In genomic region chr10:88979603-88980002, GRCh38 we compare ENCODE assay signal across 20 cellular contexts. TPM values are rescaled to one million over a fixed set of nuclear protein-coding genes. Genes with fewer than 3 reads are reported as not detected.
DNase-seq lines count a peak whose midpoint lies in the region; ATAC-seq, FAIRE-seq and TF ChIP-seq lines count a peak whose summit lies in the region.
"Had no signal": no experiment of that assay in that cellular context is flagged by ENCODE, and none has a peak within 500 bp of the region (broad histone marks: within the 10 kb centered on the region; RNA-seq: fewer than 3 reads in every experiment).

No MANE protein-coding gene starts in this region.

- WGBS in testis, 2 donors = 72 to 74% methylated on average over 4 of the region's 4 CpGs

- H3K4me3 Mint-ChIP-seq in astrocyte (ENCODE audit: unreplicated experiment) = no peak overlapping the region
- H3K4me3 Mint-ChIP-seq: activated CD8-positive, alpha-beta T cell treated with anti-CD3 and anti-CD28 coated beads for 36 hours; activated T-cell treated with anti-CD3 and anti-CD28 coated beads, Interleukin-2, amount 50 U/mL, for 4 hours; H9; type B pancreatic cell had no signal

- no peaks in the 10 kb centered on the region for H3K27me3 ChIP-seq in HCT116 (ENCODE audit: insufficient read depth, low read length)
- H3K27me3 ChIP-seq in astrocyte (ENCODE audit: insufficient read depth, low read length) = no peaks in the 10 kb centered on the region
- no peaks in the 10 kb centered on the region for H3K27me3 ChIP-seq in mucosa of rectum (ENCODE audit: control insufficient read depth in 2 of 2, insufficient read depth in 2 of 2, low read length in 2 of 2)
- no peaks in the 10 kb centered on the region for H3K27me3 ChIP-seq in testis

- intact Hi-C loops in HCT116 (cut with micrococcal nuclease) (no loop called here), testis (cut with DNase I; ENCODE audit: low total_unique reads) (no loop called here)

- no peaks in the 10 kb centered on the region for H3K27me3 Mint-ChIP-seq in astrocyte (ENCODE audit: low read depth, unreplicated experiment)
- H3K27me3 Mint-ChIP-seq: activated CD8-positive, alpha-beta T cell treated with anti-CD3 and anti-CD28 coated beads for 36 hours; CD4-positive, alpha-beta memory T cell; type B pancreatic cell had no signal

- BruUV-seq in HCT116 (replicated peaks; lab: Mats Ljungman, UMichigan) = no TSS peak

- H3K9me3 ChIP-seq in HCT116 (ENCODE audit: control insufficient read depth in 1 of 2, insufficient read depth in 1 of 2, low read depth in 1 of 2, low read length in 2 of 2) = no peaks in the 10 kb centered on the region
- no peaks in the 10 kb centered on the region for H3K9me3 ChIP-seq in astrocyte (ENCODE audit: insufficient read depth, low read depth, low read length)
- no peaks in the 10 kb centered on the region for H3K9me3 ChIP-seq in mucosa of rectum (ENCODE audit: control insufficient read depth in 2 of 2, low read length in 2 of 2)
- no peaks in the 10 kb centered on the region for H3K9me3 ChIP-seq in testis

- no peak overlapping the region for H2AFZ ChIP-seq in HCT116 (ENCODE audit: low read depth, low read length, poor library complexity, severe bottlenecking)
- H2AFZ ChIP-seq in astrocyte (ENCODE audit: low read depth, low read length) = no peak overlapping the region

- H3K36me3 ChIP-seq in HCT116 (ENCODE audit: control insufficient read depth in 1 of 2, insufficient read depth in 2 of 2, low read length in 2 of 2) (no peaks in the 10 kb centered on the region), astrocyte (ENCODE audit: insufficient read depth, low read length) (no peaks in the 10 kb centered on the region), mucosa of rectum (ENCODE audit: control insufficient read depth in 2 of 2, insufficient read depth in 2 of 2, low read length in 2 of 2) (no peaks in the 10 kb centered on the region), testis (ENCODE audit: low read depth, missing control alignments) (no peaks in the 10 kb centered on the region)

- no peak overlapping the region for H3K4me3 ChIP-seq in HCT116 (replicated peaks in 1 of 2; ENCODE audit: low read depth in 1 of 2, low read length in 2 of 2)
- H3K4me3 ChIP-seq in astrocyte (ENCODE audit: insufficient read depth, low read depth, low read length) = no peak overlapping the region
- no peak overlapping the region for H3K4me3 ChIP-seq in mucosa of rectum (ENCODE audit: low read length in 2 of 2)
- no peak overlapping the region for H3K4me3 ChIP-seq in testis

- TF ChIP-seq CTCF in HCT116 (IDR thresholded peaks at IDR 0.05 in 2 of 3, conservative IDR thresholded peaks at IDR 0.05 in 1 of 3; ENCODE audit: borderline replicate concordance in 1 of 3, insufficient read depth in 1 of 3, low read depth in 2 of 3, low read length in 2 of 3) (no peak), astrocyte (IDR thresholded peaks at IDR 0.05; ENCODE audit: insufficient read depth, low read depth, low read length) (no peak), testis (IDR thresholded peaks at IDR 0.05) (no peak)

- H3K9ac ChIP-seq in HCT116 (ENCODE audit: low read length) (no peak overlapping the region), astrocyte (ENCODE audit: low read length) (no peak overlapping the region), mucosa of rectum (ENCODE audit: low read depth in 1 of 2, low read length in 2 of 2) (no peak overlapping the region)

- H3K9me3 Mint-ChIP-seq in astrocyte (ENCODE audit: unreplicated experiment) = no peaks in the 10 kb centered on the region
- H3K9me3 Mint-ChIP-seq: activated CD8-positive, alpha-beta T cell treated with anti-CD3 and anti-CD28 coated beads for 36 hours; activated naive CD4-positive, alpha-beta T cell treated with anti-CD3 and anti-CD28 coated beads, Interleukin-2, amount 50 U/mL, for 72 hours; activated T-cell treated with anti-CD3 and anti-CD28 coated beads, Interleukin-2, amount 50 U/mL, for 4 hours; CD4-positive, alpha-beta memory T cell; H9; type B pancreatic cell had no signal

- DNase-seq in HCT116 (ENCODE audit: low read depth, low spot score) (no peak), astrocyte (ENCODE audit: low read depth) (no peak), testis (no peak), HuH-7.5 (ENCODE audit: low spot score) (no peak), ureter (ENCODE audit: low spot score) (no peak), DMS114 treated with DMSO at 0.1 percent for 48 hours (lab: John Stamatoyannopoulos, UW; ENCODE audit: unreplicated experiment) (no peak), NCI-H774 (lab: John Stamatoyannopoulos, UW) (no peak)
- DNase-seq: activated CD8-positive, alpha-beta T cell treated with anti-CD3 and anti-CD28 coated beads for 36 hours; activated T-cell treated with anti-CD3 and anti-CD28 coated beads, Interleukin-2, amount 50 U/mL, for 4 hours; CD4-positive, alpha-beta memory T cell; DMS79; H9; NCI-H146; NK-92 treated with Interleukin-12 subunit alpha and Interleukin-12 subunit beta, amount 100 ng/mL, for 24 hours had no signal

- TF ChIP-seq POLR2A in HCT116 (IDR thresholded peaks at IDR 0.05; ENCODE audit: borderline replicate concordance, extremely low read depth, insufficient read depth, insufficient read length) (no peak), testis (IDR thresholded peaks at IDR 0.05) (no peak)

- peak; percentile 17 for FAIRE-seq in astrocyte (lab: Jason Lieb, UNC)
- FAIRE-seq: GM18507, HTR-8/SVneo had no signal

- no peak for TF ChIP-seq RAD21 in HCT116 (IDR thresholded peaks at IDR 0.05; ENCODE audit: low read depth)

- CTCF ChIA-PET in HCT116 (lab: Charles Lee) = interaction anchor here (1.1 kb wide), 1 partner anchor 8 kb away, joined by 7 read pairs; no protein-coding TSS in a partner anchor

- H4K20me1 ChIP-seq in HCT116 (ENCODE audit: insufficient read depth) (no peaks in the 10 kb centered on the region), astrocyte (ENCODE audit: insufficient read depth, low read length) (peaks cover 6% of the 10 kb centered on the region)

- H3K4me1 Mint-ChIP-seq in astrocyte (ENCODE audit: low read depth, unreplicated experiment) = peaks cover 18% of the 10 kb centered on the region

- H3K79me2 ChIP-seq in HCT116 (ENCODE audit: insufficient read depth, low read length) = no peaks in the 10 kb centered on the region
- H3K79me2 ChIP-seq in astrocyte (ENCODE audit: insufficient read depth, low read length) = no peaks in the 10 kb centered on the region

- no peak overlapping the region for H3K27ac Mint-ChIP-seq in astrocyte (ENCODE audit: unreplicated experiment)
- H3K27ac Mint-ChIP-seq: activated CD8-positive, alpha-beta T cell treated with anti-CD3 and anti-CD28 coated beads for 36 hours; activated naive CD4-positive, alpha-beta T cell treated with anti-CD3 and anti-CD28 coated beads, Interleukin-2, amount 50 U/mL, for 72 hours; H9; type B pancreatic cell had no signal

- H3K27ac ChIP-seq in HCT116 (ENCODE audit: low read depth, low read length) = no peak overlapping the region
- no peak overlapping the region for H3K27ac ChIP-seq in astrocyte (ENCODE audit: low read depth, low read length)
- peak overlapping the region; percentile 0 to 38 for H3K27ac ChIP-seq in mucosa of rectum (ENCODE audit: low read depth in 2 of 2, low read length in 2 of 2)
- peak overlapping the region; percentile 46 to 79 for H3K27ac ChIP-seq in testis
- H3K27ac ChIP-seq: RWPE1 had no signal

- POLR2A ChIA-PET in HCT116 (lab: Charles Lee) = no interaction called here

- ATAC-seq in HCT116 = 0 out of 2 replicates have a peak, but pooled peaks have one; percentile 9
- ATAC-seq: activated CD8-positive, alpha-beta T cell treated with anti-CD3 and anti-CD28 coated beads for 36 hours; activated naive CD4-positive, alpha-beta T cell treated with anti-CD3 and anti-CD28 coated beads, Interleukin-2, amount 50 U/mL, for 72 hours; activated T-cell treated with anti-CD3 and anti-CD28 coated beads, Interleukin-2, amount 50 U/mL, for 4 hours had no signal

- RAD21 ChIA-PET in HCT116 (lab: Charles Lee; ENCODE audit: low non-redundant PET in 1 of 2, low total read pairs in 2 of 2, uncharacterized antibody in 2 of 2, unreplicated experiment in 2 of 2) = interaction anchor here in 1 of 2 experiments (0.6 kb wide), 1 partner anchor 1138 kb away, joined by 3 read pairs; no protein-coding TSS in a partner anchor

- no peak overlapping the region for H3K4me2 ChIP-seq in HCT116 (ENCODE audit: low read length)
- H3K4me2 ChIP-seq in astrocyte (ENCODE audit: low read length) = peak overlapping the region; percentile 39

- no peaks in the 10 kb centered on the region for H3K9me2 ChIP-seq in HCT116 (ENCODE audit: insufficient read depth)

- H3K36me3 Mint-ChIP-seq in astrocyte (ENCODE audit: low read depth, unreplicated experiment) = peaks cover 5% of the 10 kb centered on the region
- H3K36me3 Mint-ChIP-seq: type B pancreatic cell had no signal

- peaks cover 3 to 4% of the 10 kb centered on the region in 2 experiments; a peak in 2 of 4 replicates for H3K4me1 ChIP-seq in HCT116 (ENCODE audit: control insufficient read depth in 1 of 2, insufficient read depth in 2 of 2, low read length in 2 of 2)
- peaks cover 17% of the 10 kb centered on the region for H3K4me1 ChIP-seq in astrocyte (ENCODE audit: insufficient read depth, low read length)
- peaks cover 3 to 32% of the 10 kb centered on the region in 2 donors for H3K4me1 ChIP-seq in mucosa of rectum (ENCODE audit: control insufficient read depth in 2 of 2, insufficient read depth in 2 of 2, low read length in 2 of 2)
- H3K4me1 ChIP-seq in testis = peaks cover 36% of the 10 kb centered on the region

TF ChIP-seq in HCT116, 20 proteins besides CTCF, POLR2A, EP300 and RAD21 (continues in another document):
- TF ChIP-seq ZNF274 (IDR thresholded peaks at IDR 0.05; ENCODE audit: low read depth, low read length) = no peak

RNA-seq across cellular contexts. Expression of gene FAS, which starts 11.0 kb away (rescaled TPM):
- 9.3 TPM for total RNA-seq in HCT116 (2021; ENCODE audit: unreplicated experiment)
- polyA plus RNA-seq in HCT116 (2012) = 9.3 and 11.7 TPM in 2 replicates
- 32.3 and 32.6 TPM in 2 replicates for total RNA-seq in astrocyte
- 10 to 100 TPM in 1 of 2 donors, 1 to 10 TPM in 1; 9.3 to 10.7 TPM for total RNA-seq in testis
- 16.2 TPM for polyA plus RNA-seq in testis (ENCODE audit: insufficient read depth, low read depth, low replicate concordance)
- total RNA-seq in ureter = 34.7 TPM

RNA-seq across cellular contexts. Expression of gene ACTA2, which starts 27.0 kb away (rescaled TPM):
- 9.4 TPM for total RNA-seq in HCT116 (2021; ENCODE audit: unreplicated experiment)
- polyA plus RNA-seq in HCT116 (2012) = 9.6 and 10.8 TPM in 2 replicates
- total RNA-seq in astrocyte = 320 and 345 TPM in 2 replicates
- total RNA-seq in testis = 100 to 1,000 TPM; 398 to 527 TPM
- 939 TPM for polyA plus RNA-seq in testis (ENCODE audit: insufficient read depth, low read depth, low replicate concordance)
- total RNA-seq in ureter = 1,405 TPM

Comparison
In these comparisons a context has a peak if more than half of its experiments do, and no peak if none do; other contexts are left out.
1. H3K27ac ChIP-seq: peak in mucosa of rectum (2 of 2) and testis (2 of 2); none in HCT116 (single experiment) and astrocyte (single experiment).
2. RNA of gene ACTA2, which starts 27.0 kb away (total RNA-seq): 1,405 TPM in ureter (single experiment), 398 to 527 TPM in testis and 320 to 345 TPM in astrocyte; 9.4 TPM in HCT116 (single experiment); every median in the first group is over 10 times any median in the second.